8 cellular contexts compared by ENCODE assay signal in genomic region chr1:226121049-226121586, GRCh38. TPM values are rescaled to one million over a fixed set of nuclear protein-coding genes. Genes with fewer than 3 reads are reported as not detected.
A peak's percentile ranks its signal among the peaks of the same experiment; 100 is the strongest.
DNase-seq lines count a peak whose midpoint lies in the region; ATAC-seq and TF ChIP-seq lines count a peak whose summit lies in the region.

No MANE protein-coding gene starts in this region.

- H3K9me3 Mint-ChIP-seq in HFFc6 (no peaks in the 10 kb centered on the region), brain (peaks cover 0 to 4% (median 0%) of the 10 kb centered on the region in 5 experiments)

- POLR2A ChIA-PET in A673 (lab: Charles Lee; ENCODE audit: low non-redundant PET), result interaction anchor here (0.5 to 0.7 kb wide), 2 partner anchors 166 to 218 kb away, joined by 7 to 9 read pairs; no protein-coding TSS in a partner anchor

- H3K27me3 Mint-ChIP-seq in HFFc6 (ENCODE audit: insufficient read depth) (peaks cover 12% of the 10 kb centered on the region), brain (peaks cover 15% of the 10 kb centered on the region)

- no TSS peak for BruUV-seq in A673 (replicated peaks; lab: Mats Ljungman, UMichigan)

- H3K27ac Mint-ChIP-seq in HFFc6, result no peak overlapping the region
- H3K27ac Mint-ChIP-seq in brain, result peak overlapping the region; percentile 25 to 95 (median 60)

- H3K4me1 Mint-ChIP-seq in HFFc6 (ENCODE audit: low read depth), result peaks cover 27% of the 10 kb centered on the region
- peaks cover 30% of the 10 kb centered on the region for H3K4me1 Mint-ChIP-seq in brain

- H3K9me3 ChIP-seq in A673 (ENCODE audit: low read depth, low read length, poor library complexity, severe bottlenecking) (no peaks in the 10 kb centered on the region), muscle layer of duodenum (ENCODE audit: control insufficient read depth in 1 of 2, low read length in 2 of 2) (no peaks in the 10 kb centered on the region)

- no peaks in the 10 kb centered on the region for H3K27me3 ChIP-seq in A673 (replicated peaks; ENCODE audit: insufficient read depth, low read depth, low read length, poor library complexity)
- no peaks in the 10 kb centered on the region for H3K27me3 ChIP-seq in muscle layer of duodenum (ENCODE audit: low read depth, low read length)

- H3K36me3 ChIP-seq in A673 (ENCODE audit: insufficient read depth, low read length, poor library complexity, severe bottlenecking) (no peaks in the 10 kb centered on the region), muscle layer of duodenum (ENCODE audit: control insufficient read depth in 1 of 2, insufficient read depth in 2 of 2, low read length in 2 of 2) (no peaks in the 10 kb centered on the region)

- CTCF ChIA-PET in A673 (lab: Charles Lee), result interaction anchor here (0.8 to 1.2 kb wide), 2 partner anchors 10 to 56 kb away, joined by 3 to 12 read pairs; no protein-coding TSS in a partner anchor

- H3K36me3 Mint-ChIP-seq in HFFc6 (ENCODE audit: low read depth) (no peaks in the 10 kb centered on the region), brain (no peaks in the 10 kb centered on the region)

- peak overlapping the region; percentile 84 for H3K27ac ChIP-seq in A673 (ENCODE audit: low read depth, low read length, poor library complexity, severe bottlenecking)
- no peak overlapping the region for H3K27ac ChIP-seq in muscle layer of duodenum (ENCODE audit: low read length)

- intact Hi-C loops in A673 (cut with micrococcal nuclease; ENCODE audit: unreplicated experiment), result loop anchor here (1.0 to 5.0 kb wide), 3 partner anchors 39 to 124 kb away; partner anchors contain the start of gene SDE2

- no peak for ATAC-seq in HG02852 (IDR thresholded peaks at IDR 0.05; ENCODE audit: unreplicated experiment)
- ATAC-seq in HG03565 (IDR thresholded peaks at IDR 0.05; ENCODE audit: unreplicated experiment), result no peak

- H3K4me3 Mint-ChIP-seq in HFFc6, result peak overlapping the region; percentile 79
- peak overlapping the region; percentile 84 to 92 (median 87) for H3K4me3 Mint-ChIP-seq in brain

- H3K4me3 ChIP-seq in A673 (ENCODE audit: low read depth, low read length, poor library complexity, severe bottlenecking) (peak overlapping the region; percentile 72), muscle layer of duodenum (ENCODE audit: low read depth in 1 of 2, low read length in 2 of 2) (peak overlapping the region; percentile 26 to 67)

- peaks cover 6% of the 10 kb centered on the region for H3K4me1 ChIP-seq in A673 (ENCODE audit: insufficient read depth, low read length, poor library complexity, severe bottlenecking)
- H3K4me1 ChIP-seq in muscle layer of duodenum (ENCODE audit: control insufficient read depth in 1 of 2, insufficient read depth in 2 of 2, low read length in 2 of 2), result no peaks in the 10 kb centered on the region

- DNase-seq in A673 (ENCODE audit: low spot score) (no peak), HFFc6 (no peak), NCI-H187 (lab: John Stamatoyannopoulos, UW) (no peak)
- no peak for DNase-seq in stimulated activated CD4-positive, alpha-beta T cell treated with anti-CD3 and anti-CD28 coated beads, Interleukin-1b, Interleukin-23, amount 100 ng/mL, for 48 hours

- TF ChIP-seq CTCF in A673 (conservative IDR thresholded peaks at IDR 0.05; ENCODE audit: low read depth, low read length) (no peak), HFFc6 (IDR thresholded peaks at IDR 0.05) (no peak), brain (conservative IDR thresholded peaks at IDR 0.05) (no peak)

RNA-seq across cellular contexts. Expression of gene H3-3A, which starts 58.6 kb away (rescaled TPM):
- total RNA-seq in A673 (2021), result 638 and 640 TPM in 2 replicates
- 100 to 1,000 TPM; 307 to 338 (median 326) TPM for total RNA-seq in HFFc6 (2021; fragmentation: NEBNext Ultra II Directional; extraction: Animal tissue kit (Norgen Biotek cat#: 25700))
- polyA plus RNA-seq in brain (ENCODE audit: insufficient read depth, low read depth, low replicate concordance), result 1,542 TPM
